In the genomic region with DNA sequence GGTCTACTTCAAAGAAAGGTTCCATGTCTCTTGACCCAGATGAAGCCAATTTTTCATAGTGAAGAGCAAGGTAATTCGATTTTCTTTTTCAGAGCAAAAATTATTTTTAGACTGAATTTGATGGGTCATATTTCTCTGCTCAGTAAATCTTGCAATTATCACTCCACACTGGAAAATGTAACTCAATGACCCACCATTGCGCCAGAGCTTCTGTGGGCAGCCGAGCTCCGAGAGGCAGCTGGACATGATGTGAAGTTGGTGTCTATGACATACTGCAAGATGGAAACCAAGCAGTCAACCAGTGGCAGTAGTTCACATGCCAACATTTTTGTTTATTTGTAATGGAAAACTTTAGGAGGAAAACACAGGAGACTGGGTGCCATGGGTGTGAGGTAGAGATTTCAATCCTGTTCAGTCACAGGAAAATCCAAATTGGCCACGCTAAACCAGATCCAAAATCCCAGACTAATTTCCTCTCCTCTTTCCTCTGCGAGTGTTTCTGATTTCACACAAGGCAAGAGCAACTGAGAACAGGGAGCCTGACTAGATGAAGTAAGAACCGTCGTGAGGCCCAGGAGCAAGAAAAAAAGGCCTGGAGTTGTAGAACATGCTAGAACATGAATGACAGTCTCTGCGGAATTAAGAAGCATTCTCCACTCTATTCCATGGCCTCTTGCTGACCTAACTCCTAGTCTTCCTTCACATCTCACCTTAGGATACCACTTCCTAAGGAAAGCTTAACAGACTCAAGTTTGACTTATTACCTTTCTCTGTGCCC, we compare ENCODE assay signal across 26 cellular contexts. TPM values are rescaled to one million over a fixed set of nuclear protein-coding genes. Genes with fewer than 3 reads are reported as not detected.
A peak's percentile ranks its signal among the peaks of the same experiment; 100 is the strongest.
DNase-seq lines count a peak whose midpoint lies in the region; ATAC-seq and TF ChIP-seq lines count a peak whose summit lies in the region.
"Had no signal": no experiment of that assay in that cellular context is flagged by ENCODE, and none has a peak within 500 bp of the region (broad histone marks: within the 10 kb centered on the region; RNA-seq: fewer than 3 reads in every experiment).

No MANE protein-coding gene starts in this region.

- H2AK5ac ChIP-seq in trophoblast cell (ENCODE audit: low read length) = no peak overlapping the region

- ATAC-seq in gastroesophageal sphincter (no peak), aorta (ENCODE audit: low FRiP score) (no peak), GM21515 (IDR thresholded peaks at IDR 0.05; ENCODE audit: unreplicated experiment) (no peak)
- no peak for ATAC-seq in stimulated activated naive B cell treated with anti-CD40 and anti-IgM and Interleukin-4, amounts not matched to agents 10 μg/mL and 1 μg/mL and 100 μg/mL, for 72 hours (replicated peaks)
- ATAC-seq: left ventricle myocardium superior; naive thymus-derived CD4-positive, alpha-beta T cell had no signal

- H4K91ac ChIP-seq in trophoblast cell (ENCODE audit: low read depth, low read length) = no peak overlapping the region

- H3K9me3 ChIP-seq in gastroesophageal sphincter (no peaks in the 10 kb centered on the region), trophoblast cell (ENCODE audit: insufficient read depth, low read depth, low read length) (no peaks in the 10 kb centered on the region), aorta (ENCODE audit: control insufficient read depth, low read length) (no peaks in the 10 kb centered on the region)
- H3K9me3 ChIP-seq: breast epithelium, suprapubic skin, vagina had no signal

- H3K27ac Mint-ChIP-seq in type B pancreatic cell = no peak overlapping the region
- no peak overlapping the region for H3K27ac Mint-ChIP-seq in stimulated activated naive B cell treated with anti-CD40 and anti-IgM and Interleukin-4, amounts not matched to agents 10 μg/mL and 1 μg/mL and 100 μg/mL, for 72 hours
- H3K27ac Mint-ChIP-seq: activated CD4-positive, alpha-beta memory T cell treated with anti-CD3 and anti-CD28 coated beads, Interleukin-2, amount 10 ng/mL, durations not matched to agents 7 days and 5 days; activated naive CD4-positive, alpha-beta T cell treated with anti-CD3 and anti-CD28 coated beads for 36 hours; naive thymus-derived CD4-positive, alpha-beta T cell had no signal

- H2BK5ac ChIP-seq in trophoblast cell (ENCODE audit: low read depth, low read length, poor library complexity) = no peak overlapping the region

- TF ChIP-seq POLR2A in gastroesophageal sphincter (IDR thresholded peaks at IDR 0.05) = no peak

- TF ChIP-seq CTCF in gastroesophageal sphincter (IDR thresholded peaks at IDR 0.05) (no peak), type B pancreatic cell (conservative IDR thresholded peaks at IDR 0.05) (no peak)

- intact Hi-C loops in aorta (cut with DNase I) = no loop called here

- peaks cover 4 to 86% (median 6%) of the 10 kb centered on the region in 3 donors for H3K4me1 ChIP-seq in gastroesophageal sphincter
- H3K4me1 ChIP-seq in trophoblast cell (ENCODE audit: control insufficient read depth in 1 of 2, insufficient read depth in 2 of 2, low read length in 2 of 2) = peaks cover 2 to 9% of the 10 kb centered on the region in 2 experiments
- peaks cover 7 to 14% of the 10 kb centered on the region in 2 donors for H3K4me1 ChIP-seq in aorta (ENCODE audit: control insufficient read depth in 1 of 2, insufficient read depth in 2 of 2, low read length in 2 of 2)

- no peak for TF ChIP-seq EP300 in gastroesophageal sphincter (IDR thresholded peaks at IDR 0.05)

- peaks cover 29% of the 10 kb centered on the region for H3K36me3 Mint-ChIP-seq in type B pancreatic cell
- H3K36me3 Mint-ChIP-seq in stimulated activated naive B cell treated with anti-CD40 and anti-IgM and Interleukin-4, amounts not matched to agents 10 μg/mL and 1 μg/mL and 100 μg/mL, for 72 hours = no peaks in the 10 kb centered on the region

- no peak overlapping the region for H3K14ac ChIP-seq in trophoblast cell (ENCODE audit: low read length)

- H3K18ac ChIP-seq in trophoblast cell (ENCODE audit: low read length) = no peak overlapping the region

- H3K79me1 ChIP-seq in trophoblast cell (ENCODE audit: low read length) = peaks cover 3% of the 10 kb centered on the region

- WGBS in gastroesophageal sphincter (ENCODE audit: low coverage in 1 of 2), 2 donors = 78 to 84% methylated on average over 9 of the region's 9 CpGs
- WGBS in trophoblast cell (ENCODE audit: extremely low coverage, insufficient coverage, insufficient read length) = no CpG with 5 or more reads among the region's 9 CpGs
- WGBS in aorta, 2 donors = 36 to 37% methylated on average over 9 of the region's 9 CpGs

- H3K27me3 ChIP-seq in gastroesophageal sphincter = no peaks in the 10 kb centered on the region
- no peaks in the 10 kb centered on the region for H3K27me3 ChIP-seq in trophoblast cell (ENCODE audit: insufficient read depth, low read length)
- no peaks in the 10 kb centered on the region for H3K27me3 ChIP-seq in aorta (ENCODE audit: control insufficient read depth in 1 of 2, insufficient read depth in 2 of 2, low read length in 1 of 2)
- H3K27me3 ChIP-seq: BLaER1, breast epithelium, suprapubic skin, vagina had no signal

- no peak overlapping the region for H3K23ac ChIP-seq in trophoblast cell (ENCODE audit: low read length)

- H3K9ac ChIP-seq in trophoblast cell (ENCODE audit: low read length) = no peak overlapping the region
- H3K9ac ChIP-seq: BLaER1 had no signal

- peak overlapping the region; percentile 40 for H3K4ac ChIP-seq in trophoblast cell (ENCODE audit: low read depth, low read length)

- H3K4me1 Mint-ChIP-seq in type B pancreatic cell (ENCODE audit: unreplicated experiment) = peaks cover 11% of the 10 kb centered on the region
- no peaks in the 10 kb centered on the region for H3K4me1 Mint-ChIP-seq in stimulated activated naive B cell treated with anti-CD40 and anti-IgM and Interleukin-4, amounts not matched to agents 10 μg/mL and 1 μg/mL and 100 μg/mL, for 72 hours
- H3K4me1 Mint-ChIP-seq: activated CD4-positive, alpha-beta memory T cell treated with anti-CD3 and anti-CD28 coated beads, Interleukin-2, amount 10 ng/mL, durations not matched to agents 7 days and 5 days; naive thymus-derived CD4-positive, alpha-beta T cell had no signal

- no peak overlapping the region for H3K4me2 ChIP-seq in trophoblast cell (ENCODE audit: low read length)
- H3K4me2 ChIP-seq: BLaER1, PC-9 had no signal

- no peaks in the 10 kb centered on the region for H3K27me3 Mint-ChIP-seq in type B pancreatic cell
- H3K27me3 Mint-ChIP-seq in stimulated activated naive B cell treated with anti-CD40 and anti-IgM and Interleukin-4, amounts not matched to agents 10 μg/mL and 1 μg/mL and 100 μg/mL, for 72 hours = peaks cover 0 to 3% of the 10 kb centered on the region in 2 donors

- H3K9me3 Mint-ChIP-seq in type B pancreatic cell = peaks cover 7% of the 10 kb centered on the region
- H3K9me3 Mint-ChIP-seq in stimulated activated naive B cell treated with anti-CD40 and anti-IgM and Interleukin-4, amounts not matched to agents 10 μg/mL and 1 μg/mL and 100 μg/mL, for 72 hours = no peaks in the 10 kb centered on the region
- H3K9me3 Mint-ChIP-seq: activated CD4-positive, alpha-beta memory T cell treated with anti-CD3 and anti-CD28 coated beads, Interleukin-2, amount 10 ng/mL, durations not matched to agents 7 days and 5 days; activated naive CD4-positive, alpha-beta T cell treated with anti-CD3 and anti-CD28 coated beads for 36 hours had no signal

- no peak overlapping the region for H3K4me3 ChIP-seq in gastroesophageal sphincter
- no peak overlapping the region for H3K4me3 ChIP-seq in trophoblast cell (ENCODE audit: low read depth, low read length)
- no peak overlapping the region for H3K4me3 ChIP-seq in aorta (ENCODE audit: low read length in 2 of 2)
- H3K4me3 ChIP-seq: BLaER1, breast epithelium, PC-9, suprapubic skin, vagina had no signal

- no peak overlapping the region for H2BK120ac ChIP-seq in trophoblast cell (ENCODE audit: insufficient read depth, low read length, poor library complexity)

- DNase-seq in amniotic epithelial cell (ENCODE audit: low read depth) (peak; percentile 43), trophoblast cell (no peak), aorta (no peak), type B pancreatic cell (ENCODE audit: extremely low spot score, unreplicated experiment) (no peak)
- no peak for DNase-seq in stimulated activated naive B cell treated with anti-CD40 and anti-IgM and Interleukin-4, amounts not matched to agents 10 μg/mL and 1 μg/mL and 100 μg/mL, for 72 hours
- DNase-seq: activated CD4-positive, alpha-beta memory T cell treated with anti-CD3 and anti-CD28 coated beads, Interleukin-2, amount 10 ng/mL, durations not matched to agents 7 days and 5 days; activated CD8-positive, alpha-beta memory T cell treated with anti-CD3 and anti-CD28 coated beads, Interleukin-2, amount 50 U/mL, for 4 hours; activated naive CD4-positive, alpha-beta T cell treated with anti-CD3 and anti-CD28 coated beads for 36 hours; DMS53; glutamatergic neuron; Kasumi-1; left ventricle myocardium superior; naive thymus-derived CD4-positive, alpha-beta T cell; NCI-H1417; NCI-H2081; NCI-H526; NK-92 treated with Interleukin-12 subunit alpha and Interleukin-12 subunit beta, amount 100 ng/mL, for 24 hours; occipital lobe; PC-9; stimulated activated naive CD4-positive, alpha-beta T cell had no signal

- H2AFZ ChIP-seq in trophoblast cell (ENCODE audit: insufficient read depth, low read length, poor library complexity) = no peak overlapping the region
- H2AFZ ChIP-seq: PC-9 had no signal

- no peak overlapping the region for H4K12ac ChIP-seq in trophoblast cell (ENCODE audit: low read depth, low read length)

- H3K27ac ChIP-seq in gastroesophageal sphincter = peak overlapping the region in 3 of 4 donors; percentile 7 to 73 (median 18)
- H3K27ac ChIP-seq in trophoblast cell (ENCODE audit: low read depth, low read length) = peak overlapping the region; percentile 32
- peak overlapping the region; percentile 64 to 68 for H3K27ac ChIP-seq in aorta (ENCODE audit: low read depth in 1 of 2, low read length in 2 of 2)
- H3K27ac ChIP-seq: BLaER1, PC-9, suprapubic skin, vagina had no signal

- no peak overlapping the region for H3K4me3 Mint-ChIP-seq in type B pancreatic cell
- no peak overlapping the region for H3K4me3 Mint-ChIP-seq in stimulated activated naive B cell treated with anti-CD40 and anti-IgM and Interleukin-4, amounts not matched to agents 10 μg/mL and 1 μg/mL and 100 μg/mL, for 72 hours
- H3K4me3 Mint-ChIP-seq: activated CD4-positive, alpha-beta memory T cell treated with anti-CD3 and anti-CD28 coated beads, Interleukin-2, amount 10 ng/mL, durations not matched to agents 7 days and 5 days; activated naive CD4-positive, alpha-beta T cell treated with anti-CD3 and anti-CD28 coated beads for 36 hours; naive thymus-derived CD4-positive, alpha-beta T cell had no signal

- H3K36me3 ChIP-seq in gastroesophageal sphincter = peaks cover 0 to 18% of the 10 kb centered on the region in 2 donors
- H3K36me3 ChIP-seq in trophoblast cell (ENCODE audit: control insufficient read depth in 1 of 2, insufficient read depth in 2 of 2, low read length in 2 of 2) = peaks cover 6 to 20% of the 10 kb centered on the region in 2 experiments
- peaks cover 0 to 2% of the 10 kb centered on the region in 2 donors for H3K36me3 ChIP-seq in aorta (ENCODE audit: control insufficient read depth in 1 of 2, insufficient read depth in 2 of 2, low read length in 1 of 2)
- H3K36me3 ChIP-seq: breast epithelium, suprapubic skin, vagina had no signal

- H2BK12ac ChIP-seq in trophoblast cell (ENCODE audit: low read length) = no peak overlapping the region

- H4K8ac ChIP-seq in trophoblast cell (ENCODE audit: low read depth, low read length) = no peak overlapping the region

- H3K79me2 ChIP-seq in trophoblast cell (ENCODE audit: control insufficient read depth, insufficient read depth, low read length, poor library complexity) = no peaks in the 10 kb centered on the region

RNA-seq across cellular contexts. Expression of gene CALD1, which starts 39.3 kb away (rescaled TPM):
- total RNA-seq in gastroesophageal sphincter (1,000 to 10,000 TPM; 1,513 to 2,575 (median 1,808) TPM), aorta (1,000 to 10,000 TPM; 1,102 to 1,700 TPM), type B pancreatic cell (ENCODE audit: low replicate concordance) (169 and 218 TPM in 2 replicates)
- polyA plus RNA-seq in trophoblast cell (2013) = 510 and 518 TPM in 2 replicates
- 1,000 to 10,000 TPM in 1 of 2 donors, 100 to 1,000 TPM in 1; 658 to 1,235 TPM for polyA plus RNA-seq in aorta
